In the genomic region with DNA sequence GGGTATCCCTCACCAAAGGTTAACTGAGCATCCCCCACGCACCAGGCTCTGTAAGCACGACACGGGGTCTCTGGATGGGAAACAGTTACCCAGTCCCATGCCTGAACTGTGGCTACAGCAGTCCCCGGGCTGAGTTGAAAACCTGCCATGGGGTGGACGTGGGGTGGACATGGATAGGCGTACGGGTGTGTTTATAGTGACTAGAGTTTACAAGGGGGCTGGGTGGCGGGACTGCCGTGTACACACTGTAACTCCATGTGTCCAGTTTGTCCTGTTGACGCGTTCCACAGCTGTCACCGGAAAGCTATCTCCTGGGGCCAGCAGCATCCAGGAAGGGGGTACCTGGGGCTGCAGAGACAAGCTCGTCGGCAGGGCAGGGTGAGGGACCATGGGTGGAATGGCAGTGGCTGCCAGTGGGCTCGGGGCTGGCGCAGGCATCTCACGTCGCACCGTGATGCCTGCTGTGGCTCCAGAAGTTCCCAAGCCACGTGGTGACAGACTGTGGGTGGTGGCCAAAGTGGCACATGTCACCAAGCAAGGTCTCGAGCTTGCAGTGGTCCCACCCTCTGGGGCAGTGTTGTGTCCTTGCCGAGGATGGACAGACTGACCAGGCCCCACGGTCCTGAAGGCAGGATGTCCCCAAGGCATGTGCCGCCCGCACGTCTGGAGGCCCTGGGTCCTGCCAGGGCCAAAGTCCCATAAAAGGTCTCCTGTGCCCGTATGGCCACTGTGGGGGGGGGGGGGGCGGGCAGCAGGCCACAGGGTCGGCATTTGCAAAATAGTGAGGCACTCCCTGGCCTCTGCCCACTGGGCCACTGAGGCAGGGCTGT, we compare ENCODE assay signal across 15 cellular contexts.
"Had no signal": no experiment of that assay in that cellular context is flagged by ENCODE, and none has a peak within 500 bp of the region (broad histone marks: within the 10 kb centered on the region; RNA-seq: fewer than 3 reads in every experiment).

No MANE protein-coding gene starts in this region.

- H3K27ac ChIP-seq: esophagus squamous epithelium, gastroesophageal sphincter had no signal

- H3K4me3 ChIP-seq: esophagus squamous epithelium, gastroesophageal sphincter, mucosa of descending colon had no signal

- H3K27ac Mint-ChIP-seq: dendritic cell treated with granulocyte-macrophage colony-stimulating factor and Interleukin-4, amounts not matched to agents 40 ng/mL and 50 ng/mL, for 4 days; immature natural killer cell; naive thymus-derived CD8-positive, alpha-beta T cell had no signal

- H3K9me3 ChIP-seq: mucosa of descending colon had no signal

- H3K36me3 ChIP-seq: esophagus squamous epithelium, gastroesophageal sphincter had no signal

- H3K27me3 ChIP-seq: esophagus squamous epithelium had no signal

- H3K4me3 Mint-ChIP-seq: central memory CD8-positive, alpha-beta T cell; dendritic cell treated with granulocyte-macrophage colony-stimulating factor and Interleukin-4, amounts not matched to agents 40 ng/mL and 50 ng/mL, for 4 days; immature natural killer cell; naive thymus-derived CD8-positive, alpha-beta T cell had no signal

- DNase-seq: esophagus squamous epithelium; foreskin fibroblast; glutamatergic neuron; immature natural killer cell; left cardiac atrium; mammary epithelial cell; naive thymus-derived CD8-positive, alpha-beta T cell; small intestine; stimulated activated CD4-positive, alpha-beta T cell treated with anti-CD3 and anti-CD28 coated beads, Interleukin-2, amount 100 ng/mL, for 48 hours; stimulated activated naive CD4-positive, alpha-beta T cell treated with Interleukin-2 at 50 U/mL for 16 hours; trophoblast cell had no signal

- H3K4me1 Mint-ChIP-seq: central memory CD8-positive, alpha-beta T cell; immature natural killer cell had no signal

- H3K9me3 Mint-ChIP-seq: central memory CD8-positive, alpha-beta T cell had no signal

- H3K4me1 ChIP-seq: esophagus squamous epithelium, gastroesophageal sphincter had no signal

- H3K36me3 Mint-ChIP-seq: immature natural killer cell; naive thymus-derived CD8-positive, alpha-beta T cell had no signal
